In the genomic region with DNA sequence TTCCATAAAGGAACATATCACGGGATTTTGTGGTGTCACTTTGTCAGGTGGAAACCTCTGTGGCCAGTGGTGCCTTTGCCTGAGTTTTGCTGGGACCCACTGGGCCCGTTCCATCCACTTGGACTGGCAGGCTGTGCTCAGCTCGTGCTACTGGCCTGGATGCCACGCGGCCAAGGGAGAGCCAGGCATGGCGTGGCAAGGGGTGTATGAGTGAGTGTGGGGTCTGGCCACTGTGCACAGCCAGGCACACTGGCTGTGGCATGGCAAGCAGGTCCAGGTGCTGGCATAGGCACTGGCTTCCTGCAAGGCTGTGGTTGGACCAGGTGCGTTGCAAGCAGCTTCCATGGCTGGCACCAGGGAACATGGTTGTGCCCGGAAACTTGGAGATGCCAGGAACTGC, we compare ENCODE assay signal across 22 cellular contexts.
DNase-seq lines count a peak whose midpoint lies in the region; ATAC-seq, FAIRE-seq and TF ChIP-seq lines count a peak whose summit lies in the region.
"Had no signal": no experiment of that assay in that cellular context is flagged by ENCODE, and none has a peak within 500 bp of the region (broad histone marks: within the 10 kb centered on the region; RNA-seq: fewer than 3 reads in every experiment).

No MANE protein-coding gene starts in this region.

- H3K27me3 Mint-ChIP-seq in chondrocyte (ENCODE audit: low read depth) (no peaks in the 10 kb centered on the region), neural progenitor cell (ENCODE audit: insufficient read depth, low read depth) (no peaks in the 10 kb centered on the region)
- H3K27me3 Mint-ChIP-seq: B cell; CD4-positive, CD25-positive, alpha-beta regulatory T cell had no signal

- BruUV-seq in HepG2 (replicated peaks; lab: Mats Ljungman, UMichigan): no TSS peak

- H3K79me2 ChIP-seq in HepG2 (ENCODE audit: insufficient read depth, low read length) (peaks cover 14% of the 10 kb centered on the region), neural progenitor cell (ENCODE audit: low read depth) (no peaks in the 10 kb centered on the region)

- H3K36me3 Mint-ChIP-seq in chondrocyte (ENCODE audit: low read depth): peaks cover 6% of the 10 kb centered on the region
- no peaks in the 10 kb centered on the region for H3K36me3 Mint-ChIP-seq in neural progenitor cell
- peaks cover 25% of the 10 kb centered on the region for H3K36me3 Mint-ChIP-seq in stimulated activated effector memory CD8-positive, alpha-beta T cell treated with anti-CD3 and anti-CD28 coated beads, Interleukin-12 subunit alpha, Interleukin-12 subunit beta, amount 100 ng/mL, for 72 hours

- no peak overlapping the region for H3K4me2 ChIP-seq in HepG2 (ENCODE audit: low read depth, low read length)
- H3K4me2 ChIP-seq in neural progenitor cell: no peak overlapping the region
- H3K4me2 ChIP-seq: BLaER1 had no signal

- peaks cover 16 to 21% of the 10 kb centered on the region in 2 experiments for H3K36me3 ChIP-seq in HepG2 (replicated peaks in 1 of 2; ENCODE audit: control insufficient read depth in 1 of 2, insufficient read depth in 2 of 2, low read length in 2 of 2)
- no peaks in the 10 kb centered on the region for H3K36me3 ChIP-seq in neural progenitor cell

- H2AFZ ChIP-seq in HepG2 (ENCODE audit: low read length) (no peak overlapping the region), neural progenitor cell (replicated peaks) (no peak overlapping the region)

- WGBS in HepG2 (ENCODE audit: low lambda C conversion rate): 95% methylated on average over 5 of the region's 8 CpGs

- TF ChIP-seq POLR2A in HepG2 (IDR thresholded peaks at IDR 0.05; ENCODE audit: insufficient read depth in 1 of 2, low read depth in 2 of 2, low read length in 2 of 2): no peak

- TF ChIP-seq EP300 in HepG2 (IDR thresholded peaks at IDR 0.05; ENCODE audit: low read depth in 2 of 2, low read length in 2 of 2) (no peak), HepG2 (CRISPR knock-in tag; IDR thresholded peaks at IDR 0.05; ENCODE audit: borderline replicate concordance) (no peak)

- no peaks in the 10 kb centered on the region for H3F3A ChIP-seq in neural progenitor cell (ENCODE audit: low read depth)

- H4K20me1 ChIP-seq in HepG2 (ENCODE audit: insufficient read depth, low read length) (no peaks in the 10 kb centered on the region), neural progenitor cell (ENCODE audit: low read depth) (no peaks in the 10 kb centered on the region)
- H4K20me1 ChIP-seq: BLaER1 had no signal

- H3K27ac ChIP-seq in HepG2 (ENCODE audit: extremely low read length, insufficient read depth, low read length) (no peak overlapping the region), neural progenitor cell (no peak overlapping the region)
- H3K27ac ChIP-seq: 22Rv1, BLaER1, C4-2B had no signal

- H3K9me3 Mint-ChIP-seq in chondrocyte (ENCODE audit: low read depth) (no peaks in the 10 kb centered on the region), neural progenitor cell (no peaks in the 10 kb centered on the region)
- no peaks in the 10 kb centered on the region for H3K9me3 Mint-ChIP-seq in stimulated activated effector memory CD8-positive, alpha-beta T cell treated with anti-CD3 and anti-CD28 coated beads, Interleukin-12 subunit alpha, Interleukin-12 subunit beta, amount 100 ng/mL, for 72 hours
- H3K9me3 Mint-ChIP-seq: CD4-positive, CD25-positive, alpha-beta regulatory T cell; CD8-positive, alpha-beta T cell had no signal

- DNase-seq in activated gamma-delta T cell (lab: John Stamatoyannopoulos, UW) (peak; percentile 0), activated gamma-delta T cell treated with Interleukin-2 at 50 U/mL for 16 hours (no peak), chondrocyte (ENCODE audit: low spot score) (peak; percentile 56), HepG2 (ENCODE audit: low spot score) (no peak), posterior vena cava (ENCODE audit: low spot score) (peak; percentile 72), neural progenitor cell (ENCODE audit: low spot score) (no peak)
- DNase-seq in stimulated activated effector memory CD8-positive, alpha-beta T cell treated with anti-CD3 and anti-CD28 coated beads, Interleukin-12 subunit alpha, Interleukin-12 subunit beta, amount 100 ng/mL, for 72 hours (ENCODE audit: low spot score in 2 of 2): no peak
- DNase-seq: Caco-2; CD4-positive, CD25-positive, alpha-beta regulatory T cell; CD8-positive, alpha-beta T cell; DMS153; DND-41; GOT3; H7; HCEC 1CT had no signal

- no peaks in the 10 kb centered on the region for H3K9me3 ChIP-seq in HepG2 (ENCODE audit: low read length)
- H3K9me3 ChIP-seq in neural progenitor cell (ENCODE audit: low read depth): no peaks in the 10 kb centered on the region

- no peak for ATAC-seq in HepG2
- no peak for ATAC-seq in stimulated activated effector memory CD8-positive, alpha-beta T cell treated with anti-CD3 and anti-CD28 coated beads, Interleukin-12 subunit alpha, Interleukin-12 subunit beta, amount 100 ng/mL, for 72 hours
- ATAC-seq: CD8-positive, alpha-beta T cell had no signal

- FAIRE-seq in HepG2 (lab: Jason Lieb, UNC): no peak
- FAIRE-seq: A204.1, G401.6, GM12892 had no signal

- H3K4me3 ChIP-seq in HepG2 (replicated peaks in 1 of 3; ENCODE audit: insufficient read depth in 1 of 3, low read depth in 2 of 3, low read length in 3 of 3): no peak overlapping the region
- H3K4me3 ChIP-seq in neural progenitor cell: no peak overlapping the region
- H3K4me3 ChIP-seq: BLaER1 had no signal

- H3K4me1 Mint-ChIP-seq in chondrocyte (ENCODE audit: low read depth): peaks cover 9% of the 10 kb centered on the region
- H3K4me1 Mint-ChIP-seq in neural progenitor cell: no peaks in the 10 kb centered on the region
- H3K4me1 Mint-ChIP-seq in stimulated activated effector memory CD8-positive, alpha-beta T cell treated with anti-CD3 and anti-CD28 coated beads, Interleukin-12 subunit alpha, Interleukin-12 subunit beta, amount 100 ng/mL, for 72 hours: no peaks in the 10 kb centered on the region
- H3K4me1 Mint-ChIP-seq: B cell had no signal

- CTCF ChIA-PET in HepG2 (lab: Yijun Ruan, JAX; ENCODE audit: low intra/inter-chr PET ratio, low total read pairs): no interaction called here

- intact Hi-C loops in HepG2 (cut with micrococcal nuclease; ENCODE audit: unreplicated experiment): no loop called here
- intact Hi-C loops in posterior vena cava (cut with DNase I): no loop called here

- H3K4me1 ChIP-seq in HepG2 (ENCODE audit: insufficient read depth, low read length) (peaks cover 56% of the 10 kb centered on the region), neural progenitor cell (no peaks in the 10 kb centered on the region)
- H3K4me1 ChIP-seq: BLaER1 had no signal

- in situ Hi-C loops in HepG2 (cut with HindIII; ENCODE audit: extremely low pct_ligation_motif_present, low pct_unique_long_range_greater_than_20kb): no loop called here

- H3K27ac Mint-ChIP-seq in chondrocyte (ENCODE audit: unreplicated experiment) (no peak overlapping the region), neural progenitor cell (no peak overlapping the region)
- no peak overlapping the region for H3K27ac Mint-ChIP-seq in stimulated activated effector memory CD8-positive, alpha-beta T cell treated with anti-CD3 and anti-CD28 coated beads, Interleukin-12 subunit alpha, Interleukin-12 subunit beta, amount 100 ng/mL, for 72 hours
- H3K27ac Mint-ChIP-seq: B cell; CD4-positive, CD25-positive, alpha-beta regulatory T cell; CD8-positive, alpha-beta T cell had no signal

- no peaks in the 10 kb centered on the region for H3K27me3 ChIP-seq in HepG2 (ENCODE audit: control insufficient read depth in 1 of 2, insufficient read depth in 2 of 2, low read length in 2 of 2)
- H3K27me3 ChIP-seq in neural progenitor cell: no peaks in the 10 kb centered on the region
- H3K27me3 ChIP-seq: BLaER1 had no signal

- H3K9ac ChIP-seq in HepG2 (ENCODE audit: insufficient read depth, low read depth, low read length) (no peak overlapping the region), neural progenitor cell (no peak overlapping the region)
- H3K9ac ChIP-seq: BLaER1 had no signal

- no peak for TF ChIP-seq CTCF in chondrocyte (IDR thresholded peaks at IDR 0.05)
- no peak for TF ChIP-seq CTCF in HepG2 (CRISPR knock-in tag; IDR thresholded peaks at IDR 0.05)
- no peak for TF ChIP-seq CTCF in neural progenitor cell (IDR thresholded peaks at IDR 0.05)

- no peak for TF ChIP-seq RAD21 in HepG2 (CRISPR knock-in tag; IDR thresholded peaks at IDR 0.05)

- POLR2A ChIA-PET in HepG2 (lab: Yijun Ruan, JAX): interaction anchor here (1.0 to 1.2 kb wide), 2 partner anchors 9 to 61 kb away, joined by 3 to 7 read pairs; a partner anchor contains a TSS

- no peak overlapping the region for H3K4me3 Mint-ChIP-seq in chondrocyte (ENCODE audit: unreplicated experiment)
- no peak overlapping the region for H3K4me3 Mint-ChIP-seq in neural progenitor cell
- no peak overlapping the region for H3K4me3 Mint-ChIP-seq in stimulated activated effector memory CD8-positive, alpha-beta T cell treated with anti-CD3 and anti-CD28 coated beads, Interleukin-12 subunit alpha, Interleukin-12 subunit beta, amount 100 ng/mL, for 72 hours
- H3K4me3 Mint-ChIP-seq: B cell; CD4-positive, CD25-positive, alpha-beta regulatory T cell; CD8-positive, alpha-beta T cell had no signal

TF ChIP-seq in HepG2, 621 proteins besides CTCF, POLR2A, EP300 and RAD21 (continues in another document):
- TF ChIP-seq, protein P1, sequence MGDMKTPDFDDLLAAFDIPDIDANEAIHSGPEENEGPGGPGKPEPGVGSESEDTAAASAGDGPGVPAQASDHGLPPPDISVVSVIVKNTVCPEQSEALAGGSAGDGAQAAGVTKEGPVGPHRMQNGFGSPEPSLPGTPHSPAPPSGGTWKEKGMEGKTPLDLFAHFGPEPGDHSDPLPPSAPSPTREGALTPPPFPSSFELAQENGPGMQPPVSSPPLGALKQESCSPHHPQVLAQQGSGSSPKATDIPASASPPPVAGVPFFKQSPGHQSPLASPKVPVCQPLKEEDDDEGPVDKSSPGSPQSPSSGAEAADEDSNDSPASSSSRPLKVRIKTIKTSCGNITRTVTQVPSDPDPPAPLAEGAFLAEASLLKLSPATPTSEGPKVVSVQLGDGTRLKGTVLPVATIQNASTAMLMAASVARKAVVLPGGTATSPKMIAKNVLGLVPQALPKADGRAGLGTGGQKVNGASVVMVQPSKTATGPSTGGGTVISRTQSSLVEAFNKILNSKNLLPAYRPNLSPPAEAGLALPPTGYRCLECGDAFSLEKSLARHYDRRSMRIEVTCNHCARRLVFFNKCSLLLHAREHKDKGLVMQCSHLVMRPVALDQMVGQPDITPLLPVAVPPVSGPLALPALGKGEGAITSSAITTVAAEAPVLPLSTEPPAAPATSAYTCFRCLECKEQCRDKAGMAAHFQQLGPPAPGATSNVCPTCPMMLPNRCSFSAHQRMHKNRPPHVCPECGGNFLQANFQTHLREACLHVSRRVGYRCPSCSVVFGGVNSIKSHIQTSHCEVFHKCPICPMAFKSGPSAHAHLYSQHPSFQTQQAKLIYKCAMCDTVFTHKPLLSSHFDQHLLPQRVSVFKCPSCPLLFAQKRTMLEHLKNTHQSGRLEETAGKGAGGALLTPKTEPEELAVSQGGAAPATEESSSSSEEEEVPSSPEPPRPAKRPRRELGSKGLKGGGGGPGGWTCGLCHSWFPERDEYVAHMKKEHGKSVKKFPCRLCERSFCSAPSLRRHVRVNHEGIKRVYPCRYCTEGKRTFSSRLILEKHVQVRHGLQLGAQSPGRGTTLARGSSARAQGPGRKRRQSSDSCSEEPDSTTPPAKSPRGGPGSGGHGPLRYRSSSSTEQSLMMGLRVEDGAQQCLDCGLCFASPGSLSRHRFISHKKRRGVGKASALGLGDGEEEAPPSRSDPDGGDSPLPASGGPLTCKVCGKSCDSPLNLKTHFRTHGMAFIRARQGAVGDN (CRISPR knock-in tag; IDR thresholded peaks at IDR 0.05): peak; percentile 41; the same call in 1 of the 2 replicates

Comparison
In these comparisons a context has a peak if more than half of its experiments do, and no peak if none do; other contexts are left out.
1. DNase-seq: peak in activated gamma-delta T cell (single experiment), chondrocyte (single experiment) and posterior vena cava (single experiment); none in activated gamma-delta T cell treated with Interleukin-2 at 50 U/mL for 16 hours (single experiment), HepG2 (single experiment), neural progenitor cell (single experiment) and stimulated activated effector memory CD8-positive, alpha-beta T cell treated with anti-CD3 and anti-CD28 coated beads, Interleukin-12 subunit alpha, Interleukin-12 subunit beta, amount 100 ng/mL, for 72 hours (0 of 2).